In genomic region chr14:33848706-33849454, GRCh38 we compare ENCODE assay signal across 9 cellular contexts.
A peak's percentile ranks its signal among the peaks of the same experiment; 100 is the strongest.
DNase-seq lines count a peak whose midpoint lies in the region; ATAC-seq, FAIRE-seq and TF ChIP-seq lines count a peak whose summit lies in the region.
"Had no signal": no experiment of that assay in that cellular context is flagged by ENCODE, and none has a peak within 500 bp of the region (broad histone marks: within the 10 kb centered on the region; RNA-seq: fewer than 3 reads in every experiment).

No MANE protein-coding gene starts in this region.

- H3K4me3 Mint-ChIP-seq in astrocyte (ENCODE audit: unreplicated experiment): no peak overlapping the region

- no peak overlapping the region for H3K4me2 ChIP-seq in astrocyte (ENCODE audit: low read length)

- peaks cover 14% of the 10 kb centered on the region for H3K4me1 Mint-ChIP-seq in astrocyte (ENCODE audit: low read depth, unreplicated experiment)

- H3K36me3 Mint-ChIP-seq in astrocyte (ENCODE audit: low read depth, unreplicated experiment): no peaks in the 10 kb centered on the region

- H3K4me3 ChIP-seq in AG09309 (ENCODE audit: control insufficient read depth, low read depth, low read length) (no peak overlapping the region), astrocyte (ENCODE audit: insufficient read depth, low read depth, low read length) (no peak overlapping the region), iPS DF 6.9 (ENCODE audit: low read length) (no peak overlapping the region)

- no peaks in the 10 kb centered on the region for H4K20me1 ChIP-seq in astrocyte (ENCODE audit: insufficient read depth, low read length)

- H3K4me1 ChIP-seq in astrocyte (ENCODE audit: insufficient read depth, low read length): no peaks in the 10 kb centered on the region
- no peaks in the 10 kb centered on the region; the same call in 1 of the 2 replicates for H3K4me1 ChIP-seq in iPS DF 6.9 (ENCODE audit: control insufficient read depth, insufficient read depth, low read length)

- WGBS in iPS DF 6.9 (ENCODE audit: insufficient coverage, insufficient read length): no CpG with 5 or more reads among the region's 8 CpGs

- H3K9ac ChIP-seq in astrocyte (ENCODE audit: low read length): no peak overlapping the region

- no peak for FAIRE-seq in astrocyte (lab: Jason Lieb, UNC)
- FAIRE-seq: endometrium had no signal

- no peak for DNase-seq in AG09309 (ENCODE audit: low read depth)
- DNase-seq in NCI-H226: peak; percentile 75
- peak; percentile 30 for DNase-seq in astrocyte (ENCODE audit: low read depth)
- peak; percentile 85 for DNase-seq in iPS DF 6.9 (ENCODE audit: low read depth, low spot score)
- peak; percentile 7 to 38 for DNase-seq in stimulated activated CD4-positive, alpha-beta T cell treated with anti-CD3 and anti-CD28 coated beads, Interleukin-2, amount 100 ng/mL, for 48 hours

- H3K27me3 Mint-ChIP-seq in astrocyte (ENCODE audit: low read depth, unreplicated experiment): peaks cover 4% of the 10 kb centered on the region

- peak; percentile 50 for ATAC-seq in GM18907 (IDR thresholded peaks at IDR 0.05; ENCODE audit: unreplicated experiment)
- ATAC-seq in HG02623 (IDR thresholded peaks at IDR 0.05; ENCODE audit: unreplicated experiment): no peak
- no peak for ATAC-seq in GM21526 (IDR thresholded peaks at IDR 0.05; ENCODE audit: low FRiP score, unreplicated experiment)

- TF ChIP-seq CTCF in AG09309 (IDR thresholded peaks at IDR 0.05; ENCODE audit: control insufficient read depth, insufficient read depth, low read depth, low read length, missing control alignments): peak; percentile 63
- TF ChIP-seq CTCF in astrocyte (IDR thresholded peaks at IDR 0.05; ENCODE audit: insufficient read depth, low read depth, low read length): peak; percentile 73

- H3K79me2 ChIP-seq in astrocyte (ENCODE audit: insufficient read depth, low read length): no peaks in the 10 kb centered on the region

- peaks cover 4% of the 10 kb centered on the region for H3K9me3 Mint-ChIP-seq in astrocyte (ENCODE audit: unreplicated experiment)

- no peak overlapping the region for H3K27ac ChIP-seq in astrocyte (ENCODE audit: low read depth, low read length)
- H3K27ac ChIP-seq in iPS DF 6.9 (ENCODE audit: low read length): no peak overlapping the region

- H3K9me3 ChIP-seq in astrocyte (ENCODE audit: insufficient read depth, low read depth, low read length) (no peaks in the 10 kb centered on the region), iPS DF 6.9 (ENCODE audit: control insufficient read depth, insufficient read depth, low read length) (no peaks in the 10 kb centered on the region)

- no peaks in the 10 kb centered on the region for H3K36me3 ChIP-seq in astrocyte (ENCODE audit: insufficient read depth, low read length)
- H3K36me3 ChIP-seq in iPS DF 6.9 (ENCODE audit: control insufficient read depth, insufficient read depth, low read length): no peaks in the 10 kb centered on the region

- no peak overlapping the region for H2AFZ ChIP-seq in astrocyte (ENCODE audit: low read depth, low read length)

- no peaks in the 10 kb centered on the region for H3K27me3 ChIP-seq in astrocyte (ENCODE audit: insufficient read depth, low read length)
- no peaks in the 10 kb centered on the region for H3K27me3 ChIP-seq in iPS DF 6.9 (ENCODE audit: control insufficient read depth, insufficient read depth, low read length)

- peak overlapping the region; percentile 12 for H3K27ac Mint-ChIP-seq in astrocyte (ENCODE audit: unreplicated experiment)
